In genomic region chr19:15404097-15404779, GRCh38 we compare ENCODE assay signal across 11 cellular contexts. TPM values are rescaled to one million over a fixed set of nuclear protein-coding genes. Genes with fewer than 3 reads are reported as not detected.
A peak's percentile ranks its signal among the peaks of the same experiment; 100 is the strongest.
DNase-seq lines count a peak whose midpoint lies in the region; ATAC-seq, FAIRE-seq and TF ChIP-seq lines count a peak whose summit lies in the region.
"Had no signal": no experiment of that assay in that cellular context is flagged by ENCODE, and none has a peak within 500 bp of the region (broad histone marks: within the 10 kb centered on the region; RNA-seq: fewer than 3 reads in every experiment).

No MANE protein-coding gene starts in this region.

- no peak for DNase-seq in OCI-LY7 (ENCODE audit: low spot score)
- no peak for DNase-seq in K562 (ENCODE audit: extremely low read depth in 1 of 4, low spot score in 3 of 4)
- no peak for DNase-seq in lower lobe of right lung
- no peak for DNase-seq in NCI-H774 (lab: John Stamatoyannopoulos, UW)
- no peak for DNase-seq in NOMO-1 treated with dmso at 0.1 percent for 144 hours (lab: John Stamatoyannopoulos, UW; ENCODE audit: unreplicated experiment)
- DNase-seq in stimulated activated CD4-positive, alpha-beta T cell treated with anti-CD3 and anti-CD28 coated beads, Interleukin-2, amount 100 ng/mL, for 24 hours = no peak
- DNase-seq: activated naive CD4-positive, alpha-beta T cell treated with anti-CD3 and anti-CD28 coated beads, Interleukin-2, amount 50 U/mL, for 16 hours; DMS53 had no signal

- BruUV-seq in OCI-LY7 (replicated peaks; lab: Mats Ljungman, UMichigan) (no TSS peak), K562 (replicated peaks; lab: Mats Ljungman, UMichigan) (no TSS peak)

- POLR2A ChIA-PET in OCI-LY7 (lab: Charles Lee) = no interaction called here
- POLR2A ChIA-PET in K562 (lab: Yijun Ruan, JAX) = interaction anchor here (0.8 to 1.7 kb wide), 3 partner anchors 10 to 25 kb away, joined by 3 to 11 read pairs (median 5); partner anchors contain the start of gene AKAP8L

- H3K79me2 ChIP-seq in OCI-LY7 (ENCODE audit: insufficient read depth, low read depth, low read length) (peaks cover 56% of the 10 kb centered on the region), K562 (ENCODE audit: control insufficient read depth, insufficient read depth, low read length) (peaks cover 78% of the 10 kb centered on the region)

- 84% methylated on average over 6 of the region's 7 CpGs for WGBS in K562 (ENCODE audit: insufficient coverage, low coverage, missing lambda C conversion rate)

- H3K9me1 ChIP-seq in K562 (ENCODE audit: control insufficient read depth, insufficient read depth, low read length) = peaks cover 5% of the 10 kb centered on the region

- TF ChIP-seq RAD21 in K562 (CRISPR knock-in tag; conservative IDR thresholded peaks at IDR 0.05 in 1 of 2, IDR thresholded peaks at IDR 0.05 in 1 of 2) = no peak

- no peaks in the 10 kb centered on the region for H3K9me2 ChIP-seq in OCI-LY7 (ENCODE audit: insufficient read depth, low read length)

- peak; percentile 42 for FAIRE-seq in K562 (lab: Jason Lieb, UNC)
- FAIRE-seq: endothelial cell of umbilical vein had no signal

- no peak for TF ChIP-seq POLR2A in K562 (conservative IDR thresholded peaks at IDR 0.05)

- H3K36me3 ChIP-seq in OCI-LY7 (ENCODE audit: insufficient read depth, low read length) = peaks cover 89% of the 10 kb centered on the region
- peaks cover 89% of the 10 kb centered on the region for H3K36me3 ChIP-seq in K562 (ENCODE audit: control insufficient read depth, insufficient read depth, low read length)
- peaks cover 57% of the 10 kb centered on the region for H3K36me3 ChIP-seq in lower lobe of right lung
- H3K36me3 ChIP-seq in stomach smooth muscle (ENCODE audit: control insufficient read depth in 2 of 2, insufficient read depth in 2 of 2, low read length in 2 of 2) = peaks cover 27 to 29% of the 10 kb centered on the region in 2 donors

- H3K4me2 ChIP-seq in OCI-LY7 (ENCODE audit: low read length) (peak overlapping the region; percentile 36; the same call in 1 of the 2 replicates), K562 (ENCODE audit: insufficient read depth, low read length) (no peak overlapping the region)

- H3K9me3 ChIP-seq in OCI-LY7 (ENCODE audit: low read length) (no peaks in the 10 kb centered on the region), K562 (replicated peaks; ENCODE audit: control insufficient read depth, insufficient read depth, low read depth, low read length) (no peaks in the 10 kb centered on the region), lower lobe of right lung (no peaks in the 10 kb centered on the region), stomach smooth muscle (ENCODE audit: control insufficient read depth in 2 of 2, low read length in 2 of 2) (no peaks in the 10 kb centered on the region)

- no peak for ATAC-seq in K562
- peak; percentile 64 to 72 for ATAC-seq in lower lobe of right lung

- intact Hi-C loops in OCI-LY7 (cut with micrococcal nuclease; ENCODE audit: unreplicated experiment) (no loop called here), K562 (cut with micrococcal nuclease) (no loop called here), lower lobe of right lung (cut with DNase I) (no loop called here)

- no peak for TF ChIP-seq EP300 in K562 (IDR thresholded peaks at IDR 0.05; ENCODE audit: low read length)

- in situ Hi-C loops in K562 (cut with MboI) = no loop called here

- H4K20me1 ChIP-seq in OCI-LY7 (ENCODE audit: insufficient read depth, low read length) = 0 out of 2 replicates have a peak, but pooled peaks cover 4% of the 10 kb centered on the region
- peaks cover 21% of the 10 kb centered on the region for H4K20me1 ChIP-seq in K562 (replicated peaks; ENCODE audit: control insufficient read depth, insufficient read depth, low read length)

- H3K27me3 ChIP-seq in K562 (ENCODE audit: control insufficient read depth in 2 of 2, insufficient read depth in 2 of 2, low read length in 2 of 2) = no peaks in the 10 kb centered on the region
- H3K27me3 ChIP-seq in lower lobe of right lung (ENCODE audit: low read depth) = no peaks in the 10 kb centered on the region
- H3K27me3 ChIP-seq in stomach smooth muscle (ENCODE audit: control insufficient read depth in 1 of 2, insufficient read depth in 2 of 2, low read length in 2 of 2) = no peaks in the 10 kb centered on the region

- H3K9ac ChIP-seq in K562 (ENCODE audit: insufficient read depth in 1 of 2, low read depth in 2 of 2, low read length in 2 of 2) = peak overlapping the region in 1 of 2 experiments; percentile 11; a peak in 2 of 4 replicates
- H3K9ac ChIP-seq in stomach smooth muscle (ENCODE audit: low read length in 2 of 2) = peak overlapping the region; percentile 32 to 58

- H3K4me1 ChIP-seq in OCI-LY7 (ENCODE audit: insufficient read depth, low read length, poor library complexity, severe bottlenecking) (peaks cover 12% of the 10 kb centered on the region), K562 (replicated peaks in 1 of 2; ENCODE audit: control insufficient read depth in 2 of 2, insufficient read depth in 2 of 2, low read length in 2 of 2) (peaks cover 2 to 7% of the 10 kb centered on the region in 2 experiments; a peak in 4 of 5 replicates), lower lobe of right lung (peaks cover 24% of the 10 kb centered on the region), stomach smooth muscle (ENCODE audit: control insufficient read depth, insufficient read depth, low read length) (peaks cover 58% of the 10 kb centered on the region)

- no peak overlapping the region for H3K4me3 ChIP-seq in OCI-LY7 (ENCODE audit: low read depth, low read length, poor library complexity, severe bottlenecking)
- no peak overlapping the region for H3K4me3 ChIP-seq in K562
- no peak overlapping the region for H3K4me3 ChIP-seq in lower lobe of right lung
- peak overlapping the region in 1 of 2 donors; percentile 64 for H3K4me3 ChIP-seq in stomach smooth muscle (ENCODE audit: low read length in 2 of 2)

- TF ChIP-seq CTCF in OCI-LY7 (conservative IDR thresholded peaks at IDR 0.05; ENCODE audit: low read length) (no peak), K562 (IDR thresholded peaks at IDR 0.05 in 2 of 3, conservative IDR thresholded peaks at IDR 0.05 in 1 of 3; ENCODE audit: insufficient read depth in 2 of 3, low read depth in 1 of 3, low read length in 3 of 3) (no peak), lower lobe of right lung (IDR thresholded peaks at IDR 0.05) (no peak)

- CTCF ChIA-PET in OCI-LY7 (lab: Charles Lee; ENCODE audit: unreplicated experiment) (no interaction called here), K562 (lab: Yijun Ruan, JAX; ENCODE audit: low intra/inter-chr PET ratio) (no interaction called here)

- no peak overlapping the region for H2AFZ ChIP-seq in OCI-LY7 (ENCODE audit: low read length)
- H2AFZ ChIP-seq in K562 (ENCODE audit: low read depth, low read length) = no peak overlapping the region

- H3K27ac ChIP-seq in OCI-LY7 (ENCODE audit: low read depth, low read length, poor library complexity, severe bottlenecking) = peak overlapping the region; percentile 27
- no peak overlapping the region for H3K27ac ChIP-seq in K562 (ENCODE audit: extremely low read depth, low read depth, low read length)
- no peak overlapping the region for H3K27ac ChIP-seq in lower lobe of right lung
- peak overlapping the region; percentile 96 for H3K27ac ChIP-seq in stomach smooth muscle (ENCODE audit: low read length)
- H3K27ac ChIP-seq: VCaP had no signal

RNA-seq across cellular contexts. Expression of gene AKAP8L, which starts 14.6 kb away (rescaled TPM):
- total RNA-seq in OCI-LY7 (2014; rRNA removed; shearing (Covaris generic)) = 119 and 122 TPM in 2 replicates
- total RNA-seq in OCI-LY7 (2022) (124 and 143 TPM in 2 replicates), K562 (2014; rRNA removed) (108 and 121 TPM in 2 replicates), K562 (2014; rRNA removed; fragmentation: Illumina TruSeq; extraction: Trizol) (61.1 and 65.5 TPM in 2 replicates), K562 (2015; rRNA removed; fragmentation: Illumina TruSeq; extraction: Trizol) (66.6 and 70.7 TPM in 2 replicates), K562 (2021) (107 and 116 TPM in 2 replicates), lower lobe of right lung (94.2 TPM)
- 365 and 641 TPM in 2 replicates for total RNA-seq in K562 (2011; cell fraction: chromatin; rRNA removed; ENCODE audit: low replicate concordance)
- total RNA-seq in K562 (2011; cell fraction: nucleolus; rRNA removed) = 279 and 316 TPM in 2 replicates
- total RNA-seq in K562 (2011; cell fraction: nucleoplasm; rRNA removed) = 296 and 300 TPM in 2 replicates
- polyA plus RNA-seq in K562 (2011; rRNA removed) (56.8 and 95.7 TPM in 2 replicates), K562 (2014; fragmentation: Illumina TruSeq; extraction: Trizol) (75.8 and 84.0 TPM in 2 replicates), K562 (2014; fragmentation: Nextera tagmentation; extraction: Ambion mirVana) (1 to 10 TPM; 2.4 to 7.0 TPM), K562 (2014; rRNA removed) (92.5 and 111 TPM in 2 replicates)
- 40.7 and 50.0 TPM in 2 replicates for polyA plus RNA-seq in K562 (2011; cell fraction: cytosol; rRNA removed)
- 617 and 798 TPM in 2 replicates for polyA plus RNA-seq in K562 (2011; cell fraction: nucleus; rRNA removed)
- 66.2 and 79.9 TPM in 2 replicates for polyA plus RNA-seq in K562 (2012)
- 60.0 and 69.5 TPM in 2 replicates for polyA minus RNA-seq in K562 (2011; rRNA and poly(A)+ RNA removed)
- polyA minus RNA-seq in K562 (2011; cell fraction: cytosol; rRNA and poly(A)+ RNA removed) = 41.5 and 61.7 TPM in 2 replicates
- polyA minus RNA-seq in K562 (2011; cell fraction: nucleus; rRNA and poly(A)+ RNA removed) = 85.4 and 122 TPM in 2 replicates

RNA-seq across cellular contexts. Expression of gene AKAP8, which starts 24.7 kb away (rescaled TPM):
- total RNA-seq in OCI-LY7 (2014; rRNA removed; shearing (Covaris generic)) = 22.2 and 26.4 TPM in 2 replicates
- total RNA-seq in OCI-LY7 (2022) (51.3 and 52.3 TPM in 2 replicates), K562 (2014; rRNA removed) (33.5 and 34.2 TPM in 2 replicates), K562 (2014; rRNA removed; fragmentation: Illumina TruSeq; extraction: Trizol) (13.3 and 13.8 TPM in 2 replicates), K562 (2015; rRNA removed; fragmentation: Illumina TruSeq; extraction: Trizol) (20.2 and 22.6 TPM in 2 replicates), K562 (2021) (49.9 and 56.5 TPM in 2 replicates), lower lobe of right lung (37.2 TPM)
- 47.6 and 50.3 TPM in 2 replicates for total RNA-seq in K562 (2011; cell fraction: chromatin; rRNA removed; ENCODE audit: low replicate concordance)
- 26.3 and 27.0 TPM in 2 replicates for total RNA-seq in K562 (2011; cell fraction: nucleolus; rRNA removed)
- total RNA-seq in K562 (2011; cell fraction: nucleoplasm; rRNA removed) = 22.2 and 28.7 TPM in 2 replicates
- polyA plus RNA-seq in K562 (2011; rRNA removed) (15.0 and 18.4 TPM in 2 replicates), K562 (2014; fragmentation: Illumina TruSeq; extraction: Trizol) (14.6 and 17.0 TPM in 2 replicates), K562 (2014; fragmentation: Nextera tagmentation; extraction: Ambion mirVana) (1 to 10 TPM; 3.4 to 4.4 TPM), K562 (2014; rRNA removed) (25.5 and 27.4 TPM in 2 replicates)
- polyA plus RNA-seq in K562 (2011; cell fraction: cytosol; rRNA removed) = 13.4 and 17.8 TPM in 2 replicates
- 42.2 and 65.9 TPM in 2 replicates for polyA plus RNA-seq in K562 (2011; cell fraction: nucleus; rRNA removed)
- 17.0 and 17.1 TPM in 2 replicates for polyA plus RNA-seq in K562 (2012)
- 9.5 and 10.9 TPM in 2 replicates for polyA minus RNA-seq in K562 (2011; rRNA and poly(A)+ RNA removed)
- polyA minus RNA-seq in K562 (2011; cell fraction: cytosol; rRNA and poly(A)+ RNA removed) = 15.0 and 18.3 TPM in 2 replicates
- polyA minus RNA-seq in K562 (2011; cell fraction: nucleus; rRNA and poly(A)+ RNA removed) = 9.3 and 10.6 TPM in 2 replicates

RNA-seq across cellular contexts. Expression of gene WIZ, which starts 45.5 kb away (rescaled TPM):
- 13.5 and 16.4 TPM in 2 replicates for total RNA-seq in OCI-LY7 (2014; rRNA removed; shearing (Covaris generic))
- 35.9 and 38.3 TPM in 2 replicates for total RNA-seq in OCI-LY7 (2022)
- total RNA-seq in K562 (2011; cell fraction: chromatin; rRNA removed; ENCODE audit: low replicate concordance) = 13.2 and 37.4 TPM in 2 replicates
- total RNA-seq in K562 (2011; cell fraction: nucleolus; rRNA removed) = 27.4 and 28.3 TPM in 2 replicates
- total RNA-seq in K562 (2011; cell fraction: nucleoplasm; rRNA removed) = 20.2 and 22.8 TPM in 2 replicates
- 13.9 and 16.0 TPM in 2 replicates for total RNA-seq in K562 (2014; rRNA removed)
- 1.1 and 1.3 TPM in 2 replicates for total RNA-seq in K562 (2014; rRNA removed; fragmentation: Illumina TruSeq; extraction: Trizol)
- 4.8 and 5.4 TPM in 2 replicates for total RNA-seq in K562 (2015; rRNA removed; fragmentation: Illumina TruSeq; extraction: Trizol)
- 32.7 and 37.5 TPM in 2 replicates for total RNA-seq in K562 (2021)
- polyA plus RNA-seq in K562 (2011; rRNA removed) = 3.7 and 4.7 TPM in 2 replicates
- 5.3 and 12.2 TPM in 2 replicates for polyA plus RNA-seq in K562 (2011; cell fraction: cytosol; rRNA removed)
- 16.0 and 33.9 TPM in 2 replicates for polyA plus RNA-seq in K562 (2011; cell fraction: nucleus; rRNA removed)
- polyA plus RNA-seq in K562 (2012) = 18.0 and 22.2 TPM in 2 replicates
- 9.4 and 22.9 TPM in 2 replicates for polyA plus RNA-seq in K562 (2014; fragmentation: Illumina TruSeq; extraction: Trizol)
- under 1 TPM; 0.06 to 0.08 TPM for polyA plus RNA-seq in K562 (2014; fragmentation: Nextera tagmentation; extraction: Ambion mirVana)
- 19.1 and 21.8 TPM in 2 replicates for polyA plus RNA-seq in K562 (2014; rRNA removed)
- 0.63 and 1.1 TPM in 2 replicates for polyA minus RNA-seq in K562 (2011; rRNA and poly(A)+ RNA removed)
- 7.5 and 9.4 TPM in 2 replicates for polyA minus RNA-seq in K562 (2011; cell fraction: cytosol; rRNA and poly(A)+ RNA removed)
- polyA minus RNA-seq in K562 (2011; cell fraction: nucleus; rRNA and poly(A)+ RNA removed) = 5.3 and 6.5 TPM in 2 replicates
- total RNA-seq in lower lobe of right lung = 25.2 TPM

Comparison
In these comparisons a context has a peak if more than half of its experiments do, and no peak if none do; other contexts are left out.
1. H3K27ac ChIP-seq: peak in OCI-LY7 (single experiment) and stomach smooth muscle (single experiment); none in K562 (single experiment) and lower lobe of right lung (single experiment).